Comparison of ENCODE assay signal across 8 cellular contexts in the genomic region with DNA sequence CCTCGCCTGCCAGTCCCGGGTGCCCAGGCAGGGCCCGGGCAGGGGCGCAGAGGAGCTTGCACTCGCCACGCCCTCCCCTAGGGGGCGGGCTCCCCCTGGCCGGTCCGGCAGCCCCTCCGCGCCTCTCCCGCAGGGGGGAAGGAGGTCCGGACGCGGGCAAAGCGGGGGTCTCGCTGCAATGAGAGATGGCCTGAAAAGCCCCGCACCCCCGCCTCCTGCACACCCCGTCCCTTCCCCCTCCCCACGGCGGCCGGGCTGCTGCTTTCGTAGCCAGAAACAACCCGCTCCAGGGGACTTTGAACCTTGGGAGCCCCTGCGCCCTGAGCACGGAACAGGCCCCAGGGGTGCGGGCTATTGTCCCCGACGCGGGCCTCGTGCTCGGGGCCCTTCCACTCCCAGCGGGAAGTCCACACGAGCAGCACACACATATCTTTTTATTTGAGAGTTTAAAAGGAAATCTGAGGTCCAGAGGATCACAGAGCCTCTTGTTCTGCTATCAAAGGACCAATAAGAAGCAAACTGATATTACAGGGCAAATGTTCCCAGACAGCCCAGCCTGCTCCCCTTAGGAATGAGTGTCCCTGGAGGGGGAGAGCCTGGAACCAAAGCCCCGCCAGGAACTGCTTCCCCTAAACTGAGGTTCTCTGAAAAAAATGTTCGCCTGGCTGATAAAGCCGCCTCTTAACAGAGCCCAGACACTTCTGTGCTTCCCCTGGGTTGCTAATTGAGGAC. TPM values are rescaled to one million over a fixed set of nuclear protein-coding genes. Genes with fewer than 3 reads are reported as not detected.
DNase-seq lines count a peak whose midpoint lies in the region; ATAC-seq and TF ChIP-seq lines count a peak whose summit lies in the region.

No MANE protein-coding gene starts in this region.

- no peak for ATAC-seq in GM21723 (IDR thresholded peaks at IDR 0.05; ENCODE audit: unreplicated experiment)

- H3K27me3 Mint-ChIP-seq in osteocyte (ENCODE audit: unreplicated experiment) = peaks cover 13% of the 10 kb centered on the region

- DNase-seq in NCI-H1436 (lab: John Stamatoyannopoulos, UW) = peak; percentile 71
- no peak for DNase-seq in NCI-H1436 treated with DMSO at 0.1 percent for 48 hours (lab: John Stamatoyannopoulos, UW)
- peak; percentile 10 for DNase-seq in MV-4-11 (lab: John Stamatoyannopoulos, UW)
- peak; percentile 71 for DNase-seq in activated T-cell treated with anti-CD3 and anti-CD28 coated beads, Interleukin-2, amount 50 U/mL, for 1 hour
- DNase-seq in foreskin fibroblast = peak in 1 of 2 donors; percentile 65
- no peak for DNase-seq in osteocyte (ENCODE audit: extremely low spot score, unreplicated experiment)
- no peak for DNase-seq in KG1 (lab: John Stamatoyannopoulos, UW)

- peak overlapping the region; percentile 4 for H3K27ac Mint-ChIP-seq in osteocyte (ENCODE audit: unreplicated experiment)

- H3K9me3 Mint-ChIP-seq in osteocyte (ENCODE audit: unreplicated experiment) = no peaks in the 10 kb centered on the region

- no peaks in the 10 kb centered on the region for H3K36me3 Mint-ChIP-seq in osteocyte (ENCODE audit: unreplicated experiment)

- no peak overlapping the region for H3K4me3 ChIP-seq in foreskin fibroblast (ENCODE audit: low read depth in 1 of 2, low read length in 2 of 2)

- peak; percentile 57 for TF ChIP-seq CTCF in foreskin fibroblast (IDR thresholded peaks at IDR 0.05; ENCODE audit: low read depth, low read length)
- peak; percentile 76 for TF ChIP-seq CTCF in osteocyte (IDR thresholded peaks at IDR 0.05)

- peaks cover 26% of the 10 kb centered on the region for H3K4me1 Mint-ChIP-seq in osteocyte (ENCODE audit: unreplicated experiment)

- peak overlapping the region; percentile 29 for H3K4me3 Mint-ChIP-seq in osteocyte (ENCODE audit: unreplicated experiment)

RNA-seq across cellular contexts. Expression of gene CBX4, which starts 5.8 kb away (rescaled TPM):
- 21.4 and 23.2 TPM in 2 replicates for total RNA-seq in osteocyte

RNA-seq across cellular contexts. Expression of gene CBX8, which starts 48.2 kb away (rescaled TPM):
- 5.4 and 6.3 TPM in 2 replicates for total RNA-seq in osteocyte

Comparison
In these comparisons a context has a peak if more than half of its experiments do, and no peak if none do; other contexts are left out.
1. DNase-seq: peak in NCI-H1436 (single experiment), MV-4-11 (single experiment) and activated T-cell treated with anti-CD3 and anti-CD28 coated beads, Interleukin-2, amount 50 U/mL, for 1 hour (single experiment); none in NCI-H1436 treated with DMSO at 0.1 percent for 48 hours (single experiment), osteocyte (single experiment) and KG1 (single experiment).